8 cellular contexts compared by ENCODE assay signal in genomic region chr4:174156239-174156826, GRCh38.
A peak's percentile ranks its signal among the peaks of the same experiment; 100 is the strongest.
DNase-seq lines count a peak whose midpoint lies in the region; ATAC-seq, FAIRE-seq and TF ChIP-seq lines count a peak whose summit lies in the region.

No MANE protein-coding gene starts in this region.

- BruUV-seq in GM12878 (replicated peaks; lab: Mats Ljungman, UMichigan) = no TSS peak

- CTCF ChIA-PET in CD8-positive, alpha-beta T cell (lab: Charles Lee) = no interaction called here
- CTCF ChIA-PET in GM12878 (lab: Yijun Ruan, JAX) = no interaction called here

- intact Hi-C loops in CD8-positive, alpha-beta T cell (cut with DNase I, micrococcal nuclease) = loop anchor here (2.0 to 10.0 kb wide), 5 partner anchors 650 to 1144 kb away; no protein-coding TSS in a partner anchor
- intact Hi-C loops in GM12878 (cut with micrococcal nuclease; ENCODE audit: unreplicated experiment) = loop anchor here (1.0 kb wide), 1 partner anchor 650 kb away; no protein-coding TSS in a partner anchor
- intact Hi-C loops in left colon (cut with DNase I, micrococcal nuclease) = loop anchor here in 1 of 2 donors (10.0 kb wide), 1 partner anchor 622 kb away; the partner anchor contains the start of gene HAND2

- H3K9me3 ChIP-seq in CD8-positive, alpha-beta T cell (ENCODE audit: low read length) = no peaks in the 10 kb centered on the region
- no peaks in the 10 kb centered on the region for H3K9me3 ChIP-seq in GM12878 (replicated peaks; ENCODE audit: control insufficient read depth, insufficient read depth, low read length)

- no peak for DNase-seq in CD8-positive, alpha-beta T cell
- peak; percentile 27 for DNase-seq in NCI-H2227 treated with DMSO at 0.1 percent for 48 hours (lab: John Stamatoyannopoulos, UW)
- DNase-seq in GM12878 (ENCODE audit: low read depth, low spot score) = peak; percentile 4
- no peak for DNase-seq in left colon
- DNase-seq in stimulated activated CD4-positive, alpha-beta T cell treated with anti-CD3 and anti-CD28 coated beads, Interleukin-4, amount 100 ng/mL, for 4 hours = no peak
- DNase-seq in mucosa of gallbladder (ENCODE audit: low spot score) = no peak

- no peak overlapping the region for H3K27ac Mint-ChIP-seq in CD8-positive, alpha-beta T cell

- H3K79me2 ChIP-seq in GM12878 (ENCODE audit: control insufficient read depth, insufficient read depth, low read length) = no peaks in the 10 kb centered on the region

- no peaks in the 10 kb centered on the region for H3K9me3 Mint-ChIP-seq in CD8-positive, alpha-beta T cell

- TF ChIP-seq EP300 in GM12878 (IDR thresholded peaks at IDR 0.05; ENCODE audit: borderline replicate concordance in 1 of 2, control insufficient read depth in 1 of 2, low read depth in 2 of 2, low read length in 2 of 2) = no peak

- no peak overlapping the region for H3K4me3 Mint-ChIP-seq in CD8-positive, alpha-beta T cell

- no peak overlapping the region for H2AFZ ChIP-seq in GM12878 (ENCODE audit: control insufficient read depth, low read depth, low read length)

- no peaks in the 10 kb centered on the region for H3K4me1 Mint-ChIP-seq in CD8-positive, alpha-beta T cell (ENCODE audit: low read depth)

- H4K20me1 ChIP-seq in GM12878 (ENCODE audit: control insufficient read depth, insufficient read depth) = no peaks in the 10 kb centered on the region

- peaks cover 3% of the 10 kb centered on the region for H3K27me3 ChIP-seq in CD8-positive, alpha-beta T cell (ENCODE audit: insufficient read depth, low read length)
- no peaks in the 10 kb centered on the region; a peak in 1 of 4 replicates for H3K27me3 ChIP-seq in GM12878 (replicated peaks in 1 of 2; ENCODE audit: control insufficient read depth in 2 of 2, insufficient read depth in 2 of 2, low read length in 1 of 2)

- no peak for TF ChIP-seq POLR2A in GM12878 (IDR thresholded peaks at IDR 0.05; ENCODE audit: low read depth, low read length)

- POLR2A ChIA-PET in CD8-positive, alpha-beta T cell (lab: Charles Lee) = no interaction called here
- POLR2A ChIA-PET in GM12878 (lab: Charles Lee) = no interaction called here

- WGBS in GM12878 (ENCODE audit: insufficient coverage, insufficient replicate concordance, low lambda C conversion rate, missing lambda C conversion rate) = 0% methylated on average over 3 of the region's 3 CpGs

- no peaks in the 10 kb centered on the region for H3K4me1 ChIP-seq in CD8-positive, alpha-beta T cell (ENCODE audit: insufficient read depth, low read length)
- H3K4me1 ChIP-seq in GM12878 (ENCODE audit: control insufficient read depth, insufficient read depth, low read length) = no peaks in the 10 kb centered on the region

- RAD21 ChIA-PET in GM12878 (lab: Charles Lee; ENCODE audit: unreplicated experiment) = no interaction called here

- H3K36me3 ChIP-seq in CD8-positive, alpha-beta T cell (ENCODE audit: insufficient read depth, low read length) = no peaks in the 10 kb centered on the region
- H3K36me3 ChIP-seq in GM12878 (ENCODE audit: control insufficient read depth in 2 of 2, insufficient read depth in 2 of 2, low read length in 1 of 2) = no peaks in the 10 kb centered on the region

- peak; percentile 56 for TF ChIP-seq RAD21 in GM12878 (IDR thresholded peaks at IDR 0.05; ENCODE audit: insufficient read depth, low read depth, low read length)

- no peak overlapping the region for H3K9ac ChIP-seq in GM12878 (ENCODE audit: control insufficient read depth, insufficient read depth, low read length)

- peaks cover 18% of the 10 kb centered on the region for H3K27me3 Mint-ChIP-seq in CD8-positive, alpha-beta T cell (ENCODE audit: low read depth)

- TF ChIP-seq CTCF in CD8-positive, alpha-beta T cell (IDR thresholded peaks at IDR 0.05) = peak; percentile 57
- peak; percentile 59 to 62 (median 61) for TF ChIP-seq CTCF in GM12878 (IDR thresholded peaks at IDR 0.05 in 2 of 3, conservative IDR thresholded peaks at IDR 0.05 in 1 of 3; ENCODE audit: control insufficient read depth in 2 of 3, extremely low read depth in 1 of 3, insufficient read depth in 1 of 3, low read depth in 3 of 3, low read length in 3 of 3)

- no peaks in the 10 kb centered on the region for H3K36me3 Mint-ChIP-seq in CD8-positive, alpha-beta T cell

- ATAC-seq in CD8-positive, alpha-beta T cell = no peak
- ATAC-seq in GM19035 (IDR thresholded peaks at IDR 0.05; ENCODE audit: unreplicated experiment) (peak; percentile 91), HG03097 (IDR thresholded peaks at IDR 0.05; ENCODE audit: low FRiP score, unreplicated experiment) (peak; percentile 84), GM12878 (peak; percentile 91), left colon (peak; percentile 53)

- H3K27ac ChIP-seq in CD8-positive, alpha-beta T cell (ENCODE audit: low read depth, low read length) = no peak overlapping the region
- no peak overlapping the region for H3K27ac ChIP-seq in GM12878 (ENCODE audit: control insufficient read depth, insufficient read depth)

- in situ Hi-C loops in GM12878 (cut with MboI) = no loop called here

- no peak for FAIRE-seq in GM12878 (lab: Jason Lieb, UNC)

- H3K4me2 ChIP-seq in GM12878 (ENCODE audit: control insufficient read depth, insufficient read depth) = no peak overlapping the region

- H3K4me3 ChIP-seq in CD8-positive, alpha-beta T cell (ENCODE audit: low read depth, low read length) = no peak overlapping the region
- H3K4me3 ChIP-seq in GM12878 = no peak overlapping the region

- SMC1A ChIA-PET in GM12878 (lab: Charles Lee; ENCODE audit: uncharacterized antibody, unreplicated experiment) = no interaction called here

TF ChIP-seq in GM12878, 131 proteins besides CTCF, POLR2A, EP300 and RAD21:
- TF ChIP-seq SMC3 (IDR thresholded peaks at IDR 0.05; ENCODE audit: borderline replicate concordance, low read length) (peak; percentile 59), E2F8 (IDR thresholded peaks at IDR 0.05; ENCODE audit: low read depth, partially characterized antibody) (no peak)

Comparison
In these comparisons a context has a peak if more than half of its experiments do, and no peak if none do; other contexts are left out.
1. DNase-seq: peak in NCI-H2227 treated with DMSO at 0.1 percent for 48 hours (single experiment) and GM12878 (single experiment); none in CD8-positive, alpha-beta T cell (0 of 7), left colon (0 of 2), stimulated activated CD4-positive, alpha-beta T cell treated with anti-CD3 and anti-CD28 coated beads, Interleukin-4, amount 100 ng/mL, for 4 hours (0 of 2) and mucosa of gallbladder (single experiment).